In genomic region chr9:111352545-111352944, GRCh38 we compare ENCODE assay signal across 1 cellular context.
A peak's percentile ranks its signal among the peaks of the same experiment; 100 is the strongest.
TF ChIP-seq lines count a peak whose summit lies in the region.

No MANE protein-coding gene starts in this region.

TF ChIP-seq in HepG2, 621 proteins besides CTCF, POLR2A, EP300 and RAD21 (continued from another document and continues in another):
- peak; percentile 90 for TF ChIP-seq HHEX (CRISPR knock-in tag; IDR thresholded peaks at IDR 0.05)
- TF ChIP-seq ZFP37 (CRISPR knock-in tag; IDR thresholded peaks at IDR 0.05; ENCODE audit: borderline replicate concordance), result no peak
- no peak for TF ChIP-seq KDM6A (CRISPR knock-in tag; IDR thresholded peaks at IDR 0.05; ENCODE audit: low read depth)
- no peak for TF ChIP-seq SMARCC2 (IDR thresholded peaks at IDR 0.05)
- TF ChIP-seq ZBTB20 (CRISPR knock-in tag; IDR thresholded peaks at IDR 0.05; ENCODE audit: borderline replicate concordance, low read depth), result peak; percentile 98; the same call in 1 of the 2 replicates
- no peak for TF ChIP-seq RBAK (CRISPR knock-in tag; IDR thresholded peaks at IDR 0.05)
- TF ChIP-seq RNF219 (CRISPR knock-in tag; IDR thresholded peaks at IDR 0.05), result no peak
- TF ChIP-seq ISL2 (CRISPR knock-in tag; IDR thresholded peaks at IDR 0.05), result 0 out of 2 replicates have a peak, but pooled peaks have one; percentile 24
- TF ChIP-seq ZNF143 (CRISPR knock-in tag; IDR thresholded peaks at IDR 0.05), result no peak
- TF ChIP-seq SNAPC4 (CRISPR knock-in tag; IDR thresholded peaks at IDR 0.05), result no peak
- no peak for TF ChIP-seq ATF7-NPFF (CRISPR knock-in tag; IDR thresholded peaks at IDR 0.05; ENCODE audit: low read depth)
- no peak for TF ChIP-seq HNRNPH1 (optimal IDR thresholded peaks at IDR 0.05; ENCODE audit: low read depth, low read length)
- no peak for TF ChIP-seq SP2 (CRISPR knock-in tag; IDR thresholded peaks at IDR 0.05)
- TF ChIP-seq SYNCRIP (IDR thresholded peaks at IDR 0.05; ENCODE audit: insufficient read depth, low read depth, low read length), result no peak
- peak; percentile 26; the same call in 1 of the 2 replicates for TF ChIP-seq RXRB (CRISPR knock-in tag; IDR thresholded peaks at IDR 0.05; ENCODE audit: borderline replicate concordance)
- TF ChIP-seq HNF1B (CRISPR knock-in tag; IDR thresholded peaks at IDR 0.05), result no peak
- no peak for TF ChIP-seq ZNF768 (CRISPR knock-in tag; IDR thresholded peaks at IDR 0.05)
- no peak for TF ChIP-seq ARID4A (CRISPR knock-in tag; IDR thresholded peaks at IDR 0.05; ENCODE audit: borderline replicate concordance)
- no peak for TF ChIP-seq ZNF451 (CRISPR knock-in tag; IDR thresholded peaks at IDR 0.05)
- TF ChIP-seq KDM4B (CRISPR knock-in tag; IDR thresholded peaks at IDR 0.05), result no peak
- TF ChIP-seq RFX5 (IDR thresholded peaks at IDR 0.05; ENCODE audit: low read depth, low read length), result no peak
- TF ChIP-seq MBNL3 (CRISPR knock-in tag; conservative IDR thresholded peaks at IDR 0.05), result no peak
- TF ChIP-seq NCOA2 (CRISPR knock-in tag; IDR thresholded peaks at IDR 0.05), result 0 out of 2 replicates have a peak, but pooled peaks have one; percentile 25
- TF ChIP-seq NR2F2 (IDR thresholded peaks at IDR 0.05; ENCODE audit: borderline replicate concordance, low read depth), result 0 out of 2 replicates have a peak, but pooled peaks have one; percentile 40
- TF ChIP-seq GPBP1L1 (CRISPR knock-in tag; IDR thresholded peaks at IDR 0.05), result no peak
- TF ChIP-seq SRSF1 (optimal IDR thresholded peaks at IDR 0.05; ENCODE audit: low read depth, low read length), result no peak
- TF ChIP-seq HNF1A (IDR thresholded peaks at IDR 0.05; ENCODE audit: low read depth), result 0 out of 2 replicates have a peak, but pooled peaks have one; percentile 46
- no peak for TF ChIP-seq HNF1A (CRISPR knock-in tag; IDR thresholded peaks at IDR 0.05; ENCODE audit: borderline replicate concordance)
- TF ChIP-seq RAD51 (IDR thresholded peaks at IDR 0.05; ENCODE audit: borderline replicate concordance), result no peak
- TF ChIP-seq SOX13 (IDR thresholded peaks at IDR 0.05), result no peak
- TF ChIP-seq SOX13 (CRISPR knock-in tag; conservative IDR thresholded peaks at IDR 0.05 in 1 of 2, IDR thresholded peaks at IDR 0.05 in 1 of 2), result peak in 1 of 2 experiments; percentile 28; a peak in 1 of 4 replicates
- no peak for TF ChIP-seq ZNF10 (CRISPR knock-in tag; IDR thresholded peaks at IDR 0.05; ENCODE audit: borderline replicate concordance, low read depth)
- no peak for TF ChIP-seq ZNF180 (CRISPR knock-in tag; IDR thresholded peaks at IDR 0.05; ENCODE audit: borderline replicate concordance, low read depth)
- no peak for TF ChIP-seq ZNF207 (IDR thresholded peaks at IDR 0.05; ENCODE audit: borderline replicate concordance)
- no peak for TF ChIP-seq KDM5B (CRISPR knock-in tag; IDR thresholded peaks at IDR 0.05; ENCODE audit: borderline replicate concordance)
- TF ChIP-seq TFDP1 (CRISPR knock-in tag; IDR thresholded peaks at IDR 0.05; ENCODE audit: borderline replicate concordance), result no peak
- no peak for TF ChIP-seq KDM1A (CRISPR knock-in tag; IDR thresholded peaks at IDR 0.05)
- TF ChIP-seq RORA (CRISPR knock-in tag; IDR thresholded peaks at IDR 0.05), result no peak
- TF ChIP-seq TBX3 (IDR thresholded peaks at IDR 0.05; ENCODE audit: borderline replicate concordance), result no peak
- TF ChIP-seq RARA (CRISPR knock-in tag; IDR thresholded peaks at IDR 0.05), result peak; percentile 68
- TF ChIP-seq SATB2 (CRISPR knock-in tag; IDR thresholded peaks at IDR 0.05), result peak; percentile 63; the same call in 1 of the 2 replicates
